Comparison of ENCODE assay signal across 1 cellular context in genomic region chr7:151251328-151251925, GRCh38.
A peak's percentile ranks its signal among the peaks of the same experiment; 100 is the strongest.
TF ChIP-seq lines count a peak whose summit lies in the region.

No MANE protein-coding gene starts in this region.

TF ChIP-seq in HepG2, 621 proteins besides CTCF, POLR2A, EP300 and RAD21 (continues in another document):
- TF ChIP-seq ATRX (CRISPR knock-in tag; IDR thresholded peaks at IDR 0.05; ENCODE audit: borderline replicate concordance) (no peak), RFX3 (CRISPR knock-in tag; IDR thresholded peaks at IDR 0.05) (no peak), ZNF549 (CRISPR knock-in tag; IDR thresholded peaks at IDR 0.05) (no peak), XBP1 (CRISPR knock-in tag; IDR thresholded peaks at IDR 0.05) (no peak), STAT6 (CRISPR knock-in tag; IDR thresholded peaks at IDR 0.05; ENCODE audit: borderline replicate concordance) (no peak), HMG20A (CRISPR knock-in tag; IDR thresholded peaks at IDR 0.05; ENCODE audit: borderline replicate concordance) (no peak), NR2F6 (IDR thresholded peaks at IDR 0.05) (no peak), NR2F6 (CRISPR knock-in tag; IDR thresholded peaks at IDR 0.05) (no peak), ZNF570 (CRISPR knock-in tag; IDR thresholded peaks at IDR 0.05; ENCODE audit: borderline replicate concordance) (no peak), ZFY (CRISPR knock-in tag; IDR thresholded peaks at IDR 0.05) (peak; percentile 52), ZNF598 (CRISPR knock-in tag; IDR thresholded peaks at IDR 0.05; ENCODE audit: borderline replicate concordance) (no peak), ZNF296 (CRISPR knock-in tag; conservative IDR thresholded peaks at IDR 0.05) (no peak), EED (CRISPR knock-in tag; IDR thresholded peaks at IDR 0.05) (no peak), PTBP1 (IDR thresholded peaks at IDR 0.05; ENCODE audit: low read depth, low read length, poor library complexity, severe bottlenecking) (peak; percentile 74), ZSCAN30 (CRISPR knock-in tag; IDR thresholded peaks at IDR 0.05) (no peak), ZNF382 (CRISPR knock-in tag; IDR thresholded peaks at IDR 0.05; ENCODE audit: borderline replicate concordance) (no peak), IKZF1 (IDR thresholded peaks at IDR 0.05) (no peak), KLF6 (CRISPR knock-in tag; IDR thresholded peaks at IDR 0.05) (no peak), ZNF672 (CRISPR knock-in tag; IDR thresholded peaks at IDR 0.05) (no peak), ZNF605 (CRISPR knock-in tag; IDR thresholded peaks at IDR 0.05) (no peak), ZBTB7B (CRISPR knock-in tag; IDR thresholded peaks at IDR 0.05) (0 out of 2 replicates have a peak, but pooled peaks have one; percentile 21), SP2 (CRISPR knock-in tag; IDR thresholded peaks at IDR 0.05) (no peak), KLF12 (CRISPR knock-in tag; IDR thresholded peaks at IDR 0.05; ENCODE audit: borderline replicate concordance) (0 out of 2 replicates have a peak, but pooled peaks have one; percentile 51), ZNF777 (CRISPR knock-in tag; IDR thresholded peaks at IDR 0.05) (peak; percentile 56; the same call in 1 of the 2 replicates), DRAP1 (CRISPR knock-in tag; IDR thresholded peaks at IDR 0.05) (no peak), NFYC (CRISPR knock-in tag; IDR thresholded peaks at IDR 0.05) (no peak), SRSF4 (IDR thresholded peaks at IDR 0.05; ENCODE audit: low read depth, low read length, poor library complexity, severe bottlenecking) (no peak), BORCS8-MEF2B (CRISPR knock-in tag; IDR thresholded peaks at IDR 0.05) (no peak), ZNF574 (CRISPR knock-in tag; IDR thresholded peaks at IDR 0.05) (0 out of 2 replicates have a peak, but pooled peaks have one; percentile 30), NCOA2 (CRISPR knock-in tag; IDR thresholded peaks at IDR 0.05) (no peak), POLR2AphosphoS2 (IDR thresholded peaks at IDR 0.05; ENCODE audit: low read depth, low read length) (no peak), IRX3 (CRISPR knock-in tag; IDR thresholded peaks at IDR 0.05; ENCODE audit: borderline replicate concordance, low read depth) (no peak), MAX (IDR thresholded peaks at IDR 0.05) (0 out of 2 replicates have a peak, but pooled peaks have one; percentile 37), HNRNPLL (IDR thresholded peaks at IDR 0.05; ENCODE audit: low read depth, low read length, poor library complexity, severe bottlenecking) (peak; percentile 45), MIER3 (CRISPR knock-in tag; IDR thresholded peaks at IDR 0.05; ENCODE audit: borderline replicate concordance) (no peak), KLF9 (CRISPR knock-in tag; IDR thresholded peaks at IDR 0.05; ENCODE audit: low read depth) (no peak), LBX2 (CRISPR knock-in tag; IDR thresholded peaks at IDR 0.05; ENCODE audit: borderline replicate concordance) (no peak), KDM5B (CRISPR knock-in tag; IDR thresholded peaks at IDR 0.05; ENCODE audit: borderline replicate concordance) (peak; percentile 28; the same call in 1 of the 2 replicates), KLF13 (CRISPR knock-in tag; IDR thresholded peaks at IDR 0.05) (no peak), E2F1 (CRISPR knock-in tag; IDR thresholded peaks at IDR 0.05) (no peak), RFX5 (IDR thresholded peaks at IDR 0.05; ENCODE audit: low read depth, low read length) (no peak), FOXA1 (IDR thresholded peaks at IDR 0.05) (no peak), FOXA1 (CRISPR knock-in tag; IDR thresholded peaks at IDR 0.05) (no peak), GABPB1 (CRISPR knock-in tag; IDR thresholded peaks at IDR 0.05) (no peak; the same call in 1 of the 2 replicates)
- TF ChIP-seq, protein P1, sequence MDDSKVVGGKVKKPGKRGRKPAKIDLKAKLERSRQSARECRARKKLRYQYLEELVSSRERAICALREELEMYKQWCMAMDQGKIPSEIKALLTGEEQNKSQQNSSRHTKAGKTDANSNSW (CRISPR knock-in tag; IDR thresholded peaks at IDR 0.05; ENCODE audit: borderline replicate concordance), result no peak
- TF ChIP-seq, protein P2, sequence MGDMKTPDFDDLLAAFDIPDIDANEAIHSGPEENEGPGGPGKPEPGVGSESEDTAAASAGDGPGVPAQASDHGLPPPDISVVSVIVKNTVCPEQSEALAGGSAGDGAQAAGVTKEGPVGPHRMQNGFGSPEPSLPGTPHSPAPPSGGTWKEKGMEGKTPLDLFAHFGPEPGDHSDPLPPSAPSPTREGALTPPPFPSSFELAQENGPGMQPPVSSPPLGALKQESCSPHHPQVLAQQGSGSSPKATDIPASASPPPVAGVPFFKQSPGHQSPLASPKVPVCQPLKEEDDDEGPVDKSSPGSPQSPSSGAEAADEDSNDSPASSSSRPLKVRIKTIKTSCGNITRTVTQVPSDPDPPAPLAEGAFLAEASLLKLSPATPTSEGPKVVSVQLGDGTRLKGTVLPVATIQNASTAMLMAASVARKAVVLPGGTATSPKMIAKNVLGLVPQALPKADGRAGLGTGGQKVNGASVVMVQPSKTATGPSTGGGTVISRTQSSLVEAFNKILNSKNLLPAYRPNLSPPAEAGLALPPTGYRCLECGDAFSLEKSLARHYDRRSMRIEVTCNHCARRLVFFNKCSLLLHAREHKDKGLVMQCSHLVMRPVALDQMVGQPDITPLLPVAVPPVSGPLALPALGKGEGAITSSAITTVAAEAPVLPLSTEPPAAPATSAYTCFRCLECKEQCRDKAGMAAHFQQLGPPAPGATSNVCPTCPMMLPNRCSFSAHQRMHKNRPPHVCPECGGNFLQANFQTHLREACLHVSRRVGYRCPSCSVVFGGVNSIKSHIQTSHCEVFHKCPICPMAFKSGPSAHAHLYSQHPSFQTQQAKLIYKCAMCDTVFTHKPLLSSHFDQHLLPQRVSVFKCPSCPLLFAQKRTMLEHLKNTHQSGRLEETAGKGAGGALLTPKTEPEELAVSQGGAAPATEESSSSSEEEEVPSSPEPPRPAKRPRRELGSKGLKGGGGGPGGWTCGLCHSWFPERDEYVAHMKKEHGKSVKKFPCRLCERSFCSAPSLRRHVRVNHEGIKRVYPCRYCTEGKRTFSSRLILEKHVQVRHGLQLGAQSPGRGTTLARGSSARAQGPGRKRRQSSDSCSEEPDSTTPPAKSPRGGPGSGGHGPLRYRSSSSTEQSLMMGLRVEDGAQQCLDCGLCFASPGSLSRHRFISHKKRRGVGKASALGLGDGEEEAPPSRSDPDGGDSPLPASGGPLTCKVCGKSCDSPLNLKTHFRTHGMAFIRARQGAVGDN (CRISPR knock-in tag; IDR thresholded peaks at IDR 0.05), result peak; percentile 46
- TF ChIP-seq, protein P3, sequence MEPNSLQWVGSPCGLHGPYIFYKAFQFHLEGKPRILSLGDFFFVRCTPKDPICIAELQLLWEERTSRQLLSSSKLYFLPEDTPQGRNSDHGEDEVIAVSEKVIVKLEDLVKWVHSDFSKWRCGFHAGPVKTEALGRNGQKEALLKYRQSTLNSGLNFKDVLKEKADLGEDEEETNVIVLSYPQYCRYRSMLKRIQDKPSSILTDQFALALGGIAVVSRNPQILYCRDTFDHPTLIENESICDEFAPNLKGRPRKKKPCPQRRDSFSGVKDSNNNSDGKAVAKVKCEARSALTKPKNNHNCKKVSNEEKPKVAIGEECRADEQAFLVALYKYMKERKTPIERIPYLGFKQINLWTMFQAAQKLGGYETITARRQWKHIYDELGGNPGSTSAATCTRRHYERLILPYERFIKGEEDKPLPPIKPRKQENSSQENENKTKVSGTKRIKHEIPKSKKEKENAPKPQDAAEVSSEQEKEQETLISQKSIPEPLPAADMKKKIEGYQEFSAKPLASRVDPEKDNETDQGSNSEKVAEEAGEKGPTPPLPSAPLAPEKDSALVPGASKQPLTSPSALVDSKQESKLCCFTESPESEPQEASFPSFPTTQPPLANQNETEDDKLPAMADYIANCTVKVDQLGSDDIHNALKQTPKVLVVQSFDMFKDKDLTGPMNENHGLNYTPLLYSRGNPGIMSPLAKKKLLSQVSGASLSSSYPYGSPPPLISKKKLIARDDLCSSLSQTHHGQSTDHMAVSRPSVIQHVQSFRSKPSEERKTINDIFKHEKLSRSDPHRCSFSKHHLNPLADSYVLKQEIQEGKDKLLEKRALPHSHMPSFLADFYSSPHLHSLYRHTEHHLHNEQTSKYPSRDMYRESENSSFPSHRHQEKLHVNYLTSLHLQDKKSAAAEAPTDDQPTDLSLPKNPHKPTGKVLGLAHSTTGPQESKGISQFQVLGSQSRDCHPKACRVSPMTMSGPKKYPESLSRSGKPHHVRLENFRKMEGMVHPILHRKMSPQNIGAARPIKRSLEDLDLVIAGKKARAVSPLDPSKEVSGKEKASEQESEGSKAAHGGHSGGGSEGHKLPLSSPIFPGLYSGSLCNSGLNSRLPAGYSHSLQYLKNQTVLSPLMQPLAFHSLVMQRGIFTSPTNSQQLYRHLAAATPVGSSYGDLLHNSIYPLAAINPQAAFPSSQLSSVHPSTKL (CRISPR knock-in tag; IDR thresholded peaks at IDR 0.05), result no peak
- TF ChIP-seq, protein P4, sequence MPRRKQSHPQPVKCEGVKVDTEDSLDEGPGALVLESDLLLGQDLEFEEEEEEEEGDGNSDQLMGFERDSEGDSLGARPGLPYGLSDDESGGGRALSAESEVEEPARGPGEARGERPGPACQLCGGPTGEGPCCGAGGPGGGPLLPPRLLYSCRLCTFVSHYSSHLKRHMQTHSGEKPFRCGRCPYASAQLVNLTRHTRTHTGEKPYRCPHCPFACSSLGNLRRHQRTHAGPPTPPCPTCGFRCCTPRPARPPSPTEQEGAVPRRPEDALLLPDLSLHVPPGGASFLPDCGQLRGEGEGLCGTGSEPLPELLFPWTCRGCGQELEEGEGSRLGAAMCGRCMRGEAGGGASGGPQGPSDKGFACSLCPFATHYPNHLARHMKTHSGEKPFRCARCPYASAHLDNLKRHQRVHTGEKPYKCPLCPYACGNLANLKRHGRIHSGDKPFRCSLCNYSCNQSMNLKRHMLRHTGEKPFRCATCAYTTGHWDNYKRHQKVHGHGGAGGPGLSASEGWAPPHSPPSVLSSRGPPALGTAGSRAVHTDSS (CRISPR knock-in tag; conservative IDR thresholded peaks at IDR 0.05), result no peak
- TF ChIP-seq, protein P5, sequence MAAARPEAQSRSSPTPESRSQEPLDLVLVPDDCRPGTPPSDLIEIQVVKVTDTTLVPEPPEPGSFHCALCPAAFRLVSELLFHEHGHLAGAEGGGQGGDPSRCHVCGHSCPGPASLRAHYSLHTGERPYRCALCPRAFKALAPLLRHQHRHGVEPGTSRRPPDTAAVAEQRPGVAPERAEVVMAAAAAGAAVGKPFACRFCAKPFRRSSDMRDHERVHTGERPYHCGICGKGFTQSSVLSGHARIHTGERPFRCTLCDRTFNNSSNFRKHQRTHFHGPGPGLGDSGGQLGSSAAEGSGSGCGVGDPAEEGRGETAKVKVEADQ (CRISPR knock-in tag; IDR thresholded peaks at IDR 0.05; ENCODE audit: borderline replicate concordance), result no peak
